In genomic region chr2:37560863-37561614, GRCh38 we compare ENCODE assay signal across 18 cellular contexts.
DNase-seq lines count a peak whose midpoint lies in the region; ATAC-seq lines count a peak whose summit lies in the region.
"Had no signal": no experiment of that assay in that cellular context is flagged by ENCODE, and none has a peak within 500 bp of the region (broad histone marks: within the 10 kb centered on the region; RNA-seq: fewer than 3 reads in every experiment).

No MANE protein-coding gene starts in this region.

- H3K27ac Mint-ChIP-seq in stimulated activated naive CD8-positive, alpha-beta T cell treated with anti-CD3 and anti-CD28 coated beads, Interleukin-15, Interleukin-2, amounts not matched to agents 100 ng/mL and 50 ng/mL, for 24 hours: peak overlapping the region; percentile 15

- no peak overlapping the region for H3K4me3 Mint-ChIP-seq in stimulated activated naive CD8-positive, alpha-beta T cell treated with anti-CD3 and anti-CD28 coated beads, Interleukin-15, Interleukin-2, amounts not matched to agents 100 ng/mL and 50 ng/mL, for 24 hours
- H3K4me3 Mint-ChIP-seq: naive B cell had no signal

- DNase-seq in stimulated activated naive CD8-positive, alpha-beta T cell treated with anti-CD3 and anti-CD28 coated beads, Interleukin-15, Interleukin-2, amounts not matched to agents 100 U/mL and 50 U/mL, for 24 hours: no peak
- DNase-seq in OCI-M1 (lab: John Stamatoyannopoulos, UW) (peak; percentile 73), epithelial cell of prostate (ENCODE audit: low read depth, low spot score) (no peak), SIG-M5 treated with dmso at 0.1 percent for 504 hours (lab: John Stamatoyannopoulos, UW; ENCODE audit: unreplicated experiment) (no peak), SKM-1 (lab: John Stamatoyannopoulos, UW; ENCODE audit: unreplicated experiment) (no peak), activated gamma-delta T cell (lab: John Stamatoyannopoulos, UW) (no peak)
- no peak for DNase-seq in NK-92 treated with Interleukin-12 subunit alpha and Interleukin-12 subunit beta, amount 100 ng/mL, for 24 hours (lab: John Stamatoyannopoulos, UW)
- DNase-seq: activated CD4-positive, CD25-positive, alpha-beta regulatory T cell treated with anti-CD3 and anti-CD28 coated beads, Interleukin-2, amount 50 U/mL, for 72 hours; BE2C; heart right ventricle; naive B cell; NCI-H526 treated with DMSO at 0.1 percent for 48 hours; stimulated activated naive CD4-positive, alpha-beta T cell; uterus had no signal

- ATAC-seq in stimulated activated naive CD8-positive, alpha-beta T cell treated with anti-CD3 and anti-CD28 coated beads, Interleukin-15, Interleukin-2, amounts not matched to agents 100 U/mL and 50 U/mL, for 24 hours: no peak

- H3K4me1 Mint-ChIP-seq in stimulated activated naive CD8-positive, alpha-beta T cell treated with anti-CD3 and anti-CD28 coated beads, Interleukin-15, Interleukin-2, amounts not matched to agents 100 ng/mL and 50 ng/mL, for 24 hours (ENCODE audit: low read depth): peaks cover 38% of the 10 kb centered on the region

- H3K27ac ChIP-seq in epithelial cell of prostate: peak overlapping the region; percentile 96
- H3K27ac ChIP-seq: ascending aorta, right atrium auricular region, SK-N-MC, uterus had no signal

- no peaks in the 10 kb centered on the region for H3K36me3 Mint-ChIP-seq in stimulated activated naive CD8-positive, alpha-beta T cell treated with anti-CD3 and anti-CD28 coated beads, Interleukin-15, Interleukin-2, amounts not matched to agents 100 ng/mL and 50 ng/mL, for 24 hours (ENCODE audit: low read depth)

- H3K9me3 Mint-ChIP-seq in stimulated activated naive CD8-positive, alpha-beta T cell treated with anti-CD3 and anti-CD28 coated beads, Interleukin-15, Interleukin-2, amounts not matched to agents 100 ng/mL and 50 ng/mL, for 24 hours: no peaks in the 10 kb centered on the region

- no peaks in the 10 kb centered on the region for H3K27me3 Mint-ChIP-seq in stimulated activated naive CD8-positive, alpha-beta T cell treated with anti-CD3 and anti-CD28 coated beads, Interleukin-15, Interleukin-2, amounts not matched to agents 100 ng/mL and 50 ng/mL, for 24 hours
